Comparison of ENCODE assay signal across 21 cellular contexts in genomic region chr17:61183793-61184192, GRCh38.
DNase-seq lines count a peak whose midpoint lies in the region; ATAC-seq, FAIRE-seq and TF ChIP-seq lines count a peak whose summit lies in the region.
"Had no signal": no experiment of that assay in that cellular context is flagged by ENCODE, and none has a peak within 500 bp of the region (broad histone marks: within the 10 kb centered on the region; RNA-seq: fewer than 3 reads in every experiment).

No MANE protein-coding gene starts in this region.

- peaks cover 4% of the 10 kb centered on the region for H3K9me3 Mint-ChIP-seq in type B pancreatic cell
- H3K9me3 Mint-ChIP-seq in naive thymus-derived CD4-positive, alpha-beta T cell: peaks cover 0 to 2% (median 0%) of the 10 kb centered on the region in 11 donors
- H3K9me3 Mint-ChIP-seq: CD4-positive, CD25-positive, alpha-beta regulatory T cell; CD8-positive, alpha-beta T cell; H9 had no signal

- peak; percentile 70 for FAIRE-seq in H54 (lab: Jason Lieb, UNC)
- FAIRE-seq: G401.6, GM12892, H1 had no signal

- POLR2A ChIA-PET in naive thymus-derived CD4-positive, alpha-beta T cell (lab: Charles Lee): no interaction called here

- H3K27ac Mint-ChIP-seq in type B pancreatic cell: peak overlapping the region; percentile 16
- H3K27ac Mint-ChIP-seq in naive thymus-derived CD4-positive, alpha-beta T cell: no peak overlapping the region
- H3K27ac Mint-ChIP-seq: B cell; CD4-positive, CD25-positive, alpha-beta regulatory T cell; CD8-positive, alpha-beta T cell; H9 had no signal

- H3K4me3 ChIP-seq in left lung: no peak overlapping the region
- H3K4me3 ChIP-seq in naive thymus-derived CD4-positive, alpha-beta T cell (ENCODE audit: low read length): no peak overlapping the region
- H3K4me3 ChIP-seq: BLaER1, GM23248 had no signal

- no peak for DNase-seq in H54 (ENCODE audit: insufficient read length, low spot score)
- no peak for DNase-seq in left lung
- no peak for DNase-seq in type B pancreatic cell (ENCODE audit: extremely low spot score, unreplicated experiment)
- DNase-seq in activated T-cell treated with anti-CD3 and anti-CD28 coated beads for 4 hours: no peak
- DNase-seq in naive thymus-derived CD4-positive, alpha-beta T cell: no peak
- DNase-seq: Caco-2; CD4-positive, CD25-positive, alpha-beta regulatory T cell; CD8-positive, alpha-beta T cell; DMS153; DND-41; GM23248; H9 had no signal

- CTCF ChIA-PET in naive thymus-derived CD4-positive, alpha-beta T cell (lab: Charles Lee): no interaction called here

- no peaks in the 10 kb centered on the region for H3K27me3 ChIP-seq in left lung
- H3K27me3 ChIP-seq in naive thymus-derived CD4-positive, alpha-beta T cell (ENCODE audit: control insufficient read depth in 2 of 2, insufficient read depth in 2 of 2, low read length in 2 of 2): no peaks in the 10 kb centered on the region
- H3K27me3 ChIP-seq: BLaER1 had no signal

- no peaks in the 10 kb centered on the region for H3K27me3 Mint-ChIP-seq in type B pancreatic cell
- peaks cover 0 to 14% (median 0%) of the 10 kb centered on the region in 5 donors for H3K27me3 Mint-ChIP-seq in naive thymus-derived CD4-positive, alpha-beta T cell
- H3K27me3 Mint-ChIP-seq: B cell had no signal

- no peak overlapping the region for H3K27ac ChIP-seq in left lung
- no peak overlapping the region for H3K27ac ChIP-seq in naive thymus-derived CD4-positive, alpha-beta T cell (ENCODE audit: low read depth, low read length)
- H3K27ac ChIP-seq: 22Rv1, BLaER1, C4-2B, GM23248 had no signal

- no peaks in the 10 kb centered on the region for H3K9me3 ChIP-seq in left lung
- no peaks in the 10 kb centered on the region for H3K9me3 ChIP-seq in naive thymus-derived CD4-positive, alpha-beta T cell (ENCODE audit: control insufficient read depth in 2 of 3, low read length in 3 of 3)
- H3K9me3 ChIP-seq: Caco-2 had no signal

- no peak overlapping the region for H3K4me3 Mint-ChIP-seq in type B pancreatic cell
- H3K4me3 Mint-ChIP-seq in naive thymus-derived CD4-positive, alpha-beta T cell: no peak overlapping the region
- H3K4me3 Mint-ChIP-seq: B cell; CD4-positive, CD25-positive, alpha-beta regulatory T cell; CD8-positive, alpha-beta T cell; H9 had no signal

- H3K36me3 Mint-ChIP-seq in type B pancreatic cell: peaks cover 5% of the 10 kb centered on the region
- H3K36me3 Mint-ChIP-seq in naive thymus-derived CD4-positive, alpha-beta T cell: peaks cover 0 to 2% (median 0%) of the 10 kb centered on the region in 5 donors
- H3K36me3 Mint-ChIP-seq: CD4-positive, CD25-positive, alpha-beta regulatory T cell; CD8-positive, alpha-beta T cell had no signal

- ATAC-seq in left lung (peak; percentile 66), HG03354 (IDR thresholded peaks at IDR 0.05; ENCODE audit: poor library complexity, severe bottlenecking, unreplicated experiment) (no peak)
- no peak for ATAC-seq in naive thymus-derived CD4-positive, alpha-beta T cell
- ATAC-seq: CD8-positive, alpha-beta T cell; HCT116 had no signal

- peaks cover 34% of the 10 kb centered on the region for H3K4me1 Mint-ChIP-seq in type B pancreatic cell (ENCODE audit: unreplicated experiment)
- peaks cover 0 to 2% (median 0%) of the 10 kb centered on the region in 7 donors for H3K4me1 Mint-ChIP-seq in naive thymus-derived CD4-positive, alpha-beta T cell
- H3K4me1 Mint-ChIP-seq: CD4-positive, CD25-positive, alpha-beta regulatory T cell had no signal

- no peak for TF ChIP-seq POLR2A in H54 (IDR thresholded peaks at IDR 0.05; ENCODE audit: low read depth, low read length)

- H3K4me1 ChIP-seq in left lung: no peaks in the 10 kb centered on the region
- no peaks in the 10 kb centered on the region for H3K4me1 ChIP-seq in naive thymus-derived CD4-positive, alpha-beta T cell (ENCODE audit: control insufficient read depth in 2 of 2, insufficient read depth in 2 of 2, low read length in 2 of 2)

- no peak for TF ChIP-seq CTCF in left lung (IDR thresholded peaks at IDR 0.05)
- TF ChIP-seq CTCF in type B pancreatic cell (conservative IDR thresholded peaks at IDR 0.05): no peak

- intact Hi-C loops in left lung (cut with DNase I): no loop called here
- intact Hi-C loops in naive thymus-derived CD4-positive, alpha-beta T cell (cut with micrococcal nuclease): no loop called here

- no peaks in the 10 kb centered on the region for H3K36me3 ChIP-seq in left lung
- H3K36me3 ChIP-seq in naive thymus-derived CD4-positive, alpha-beta T cell (ENCODE audit: control insufficient read depth in 2 of 3, insufficient read depth in 3 of 3, low read length in 3 of 3): no peaks in the 10 kb centered on the region
- H3K36me3 ChIP-seq: BLaER1 had no signal
